8 cellular contexts compared by ENCODE assay signal in the genomic region with DNA sequence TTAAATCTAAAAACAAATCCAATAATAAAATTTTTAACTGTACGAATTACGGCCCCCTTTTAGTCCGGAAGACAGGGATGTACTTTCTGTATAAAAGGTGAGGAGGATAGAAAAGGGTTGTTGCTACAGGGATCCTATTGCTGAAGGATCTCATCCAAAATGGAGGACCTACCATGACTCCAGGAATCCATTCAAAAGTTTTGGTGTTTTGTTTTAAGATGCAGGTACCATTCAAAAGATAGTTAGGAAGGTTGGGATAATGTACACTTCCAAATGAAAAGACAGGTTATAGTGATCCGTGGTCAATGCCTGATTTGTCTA. TPM values are rescaled to one million over a fixed set of nuclear protein-coding genes. Genes with fewer than 3 reads are reported as not detected.
DNase-seq lines count a peak whose midpoint lies in the region; ATAC-seq, FAIRE-seq and TF ChIP-seq lines count a peak whose summit lies in the region.

No MANE protein-coding gene starts in this region.

- H3K4me3 ChIP-seq in keratinocyte (ENCODE audit: control insufficient read depth in 2 of 3, extremely low read depth in 1 of 3, insufficient read depth in 2 of 3, low read depth in 1 of 3, low read length in 3 of 3) (peak overlapping the region; percentile 74 to 96 (median 74)), testis (peak overlapping the region; percentile 80 to 96)

- H3K4me1 ChIP-seq in keratinocyte (ENCODE audit: control insufficient read depth, extremely low read depth, insufficient read depth, low read length) (peaks cover 38% of the 10 kb centered on the region), testis (peaks cover 3% of the 10 kb centered on the region)

- no peaks in the 10 kb centered on the region for H3K9me3 Mint-ChIP-seq in activated CD4-positive, alpha-beta T cell treated with anti-CD3 and anti-CD28 coated beads, Interleukin-2, amount 10 ng/mL, durations not matched to agents 7 days and 5 days
- H3K9me3 Mint-ChIP-seq in activated T-helper 17 cell treated with anti-CD3 and anti-CD28 coated beads, Interleukin-2, amount 50 U/mL, for 72 hours: no peaks in the 10 kb centered on the region

- H3K36me3 Mint-ChIP-seq in activated CD4-positive, alpha-beta T cell treated with anti-CD3 and anti-CD28 coated beads, Interleukin-2, amount 10 ng/mL, durations not matched to agents 7 days and 5 days (ENCODE audit: low read depth): no peaks in the 10 kb centered on the region
- peaks cover 5% of the 10 kb centered on the region for H3K36me3 Mint-ChIP-seq in activated T-helper 17 cell treated with anti-CD3 and anti-CD28 coated beads, Interleukin-2, amount 50 U/mL, for 72 hours (ENCODE audit: low read depth)

- dilution Hi-C loops in keratinocyte (cut with MboI; ENCODE audit: extremely low pct_ligation_motif_present, low sequenced_read_pairs): no loop called here

- H3K27me3 Mint-ChIP-seq in activated CD4-positive, alpha-beta T cell treated with anti-CD3 and anti-CD28 coated beads, Interleukin-2, amount 10 ng/mL, durations not matched to agents 7 days and 5 days: peaks cover 53% of the 10 kb centered on the region
- peaks cover 21% of the 10 kb centered on the region for H3K27me3 Mint-ChIP-seq in activated T-helper 17 cell treated with anti-CD3 and anti-CD28 coated beads, Interleukin-2, amount 50 U/mL, for 72 hours

- H3K27me3 ChIP-seq in keratinocyte (ENCODE audit: control insufficient read depth, extremely low read depth, insufficient read depth, low read length): no peaks in the 10 kb centered on the region
- H3K27me3 ChIP-seq in testis: no peaks in the 10 kb centered on the region

- H3K4me3 Mint-ChIP-seq in activated CD4-positive, alpha-beta T cell treated with anti-CD3 and anti-CD28 coated beads, Interleukin-2, amount 10 ng/mL, durations not matched to agents 7 days and 5 days: peak overlapping the region; percentile 53
- H3K4me3 Mint-ChIP-seq in activated T-helper 17 cell treated with anti-CD3 and anti-CD28 coated beads, Interleukin-2, amount 50 U/mL, for 72 hours: peak overlapping the region; percentile 71

- ATAC-seq in activated T-helper 17 cell treated with anti-CD3 and anti-CD28 coated beads, Interleukin-2, amount 50 U/mL, for 72 hours (replicated peaks): no peak
- ATAC-seq in HG03045 (IDR thresholded peaks at IDR 0.05; ENCODE audit: unreplicated experiment): no peak

- no peaks in the 10 kb centered on the region for H4K20me1 ChIP-seq in keratinocyte (ENCODE audit: control insufficient read depth, extremely low read depth, insufficient read depth, low read length)

- FAIRE-seq in keratinocyte (lab: Jason Lieb, UNC): no peak

- H3K79me2 ChIP-seq in keratinocyte (ENCODE audit: control insufficient read depth, insufficient read depth, low read length): peaks cover 35% of the 10 kb centered on the region

- POLR2A ChIA-PET in activated CD4-positive, alpha-beta T cell treated with anti-CD3 and anti-CD28 coated beads, Interleukin-2, amount 10 ng/mL, durations not matched to agents 7 days and 5 days (lab: Charles Lee): no interaction called here

- H3K9me3 ChIP-seq in keratinocyte (ENCODE audit: control insufficient read depth, low read depth, low read length): no peaks in the 10 kb centered on the region
- H3K9me3 ChIP-seq in testis: no peaks in the 10 kb centered on the region

- no peaks in the 10 kb centered on the region for H3K9me1 ChIP-seq in keratinocyte (ENCODE audit: control insufficient read depth, extremely low read depth, insufficient read depth, low read length)

- H3K27ac ChIP-seq in keratinocyte (ENCODE audit: control insufficient read depth, insufficient read depth, low read length) (peak overlapping the region; percentile 90), testis (peak overlapping the region; percentile 94 to 99)

- no peak for TF ChIP-seq CTCF in keratinocyte (optimal IDR thresholded peaks at IDR 0.05 in 1 of 3, IDR thresholded peaks at IDR 0.05 in 1 of 3, conservative IDR thresholded peaks at IDR 0.05 in 1 of 3; ENCODE audit: extremely low read depth in 1 of 3, insufficient read depth in 2 of 3, low read length in 3 of 3)
- no peak for TF ChIP-seq CTCF in testis (IDR thresholded peaks at IDR 0.05)

- H3K4me1 Mint-ChIP-seq in activated CD4-positive, alpha-beta T cell treated with anti-CD3 and anti-CD28 coated beads, Interleukin-2, amount 10 ng/mL, durations not matched to agents 7 days and 5 days: peaks cover 11% of the 10 kb centered on the region
- peaks cover 7% of the 10 kb centered on the region for H3K4me1 Mint-ChIP-seq in activated T-helper 17 cell treated with anti-CD3 and anti-CD28 coated beads, Interleukin-2, amount 50 U/mL, for 72 hours

- CTCF ChIA-PET in activated CD4-positive, alpha-beta T cell treated with anti-CD3 and anti-CD28 coated beads, Interleukin-2, amount 10 ng/mL, durations not matched to agents 7 days and 5 days (lab: Charles Lee): interaction anchor here (0.5 kb wide), 1 partner anchor 109 kb away, joined by 5 read pairs; no protein-coding TSS in a partner anchor

- H3K27ac Mint-ChIP-seq in activated CD4-positive, alpha-beta T cell treated with anti-CD3 and anti-CD28 coated beads, Interleukin-2, amount 10 ng/mL, durations not matched to agents 7 days and 5 days: no peak overlapping the region
- H3K27ac Mint-ChIP-seq in activated T-helper 17 cell treated with anti-CD3 and anti-CD28 coated beads, Interleukin-2, amount 50 U/mL, for 72 hours: no peak overlapping the region

- intact Hi-C loops in testis (cut with DNase I; ENCODE audit: low total_unique reads): loop anchor here (10.0 kb wide), 1 partner anchor 121 kb away; the partner anchor contains the start of gene SRP9

- H3K36me3 ChIP-seq in keratinocyte (ENCODE audit: control insufficient read depth in 2 of 2, extremely low read depth in 1 of 2, insufficient read depth in 2 of 2, low read length in 2 of 2): no peaks in the 10 kb centered on the region
- H3K36me3 ChIP-seq in testis (ENCODE audit: low read depth, missing control alignments): no peaks in the 10 kb centered on the region

- peak overlapping the region; percentile 1 for H2AFZ ChIP-seq in keratinocyte (ENCODE audit: control insufficient read depth, low read length)

- no peak for DNase-seq in activated CD4-positive, alpha-beta T cell treated with anti-CD3 and anti-CD28 coated beads, Interleukin-2, amount 10 ng/mL, durations not matched to agents 7 days and 5 days
- no peak for DNase-seq in activated CD4-positive, alpha-beta T cell treated with anti-CD3 and anti-CD28 coated beads for 1 hour
- no peak for DNase-seq in keratinocyte (ENCODE audit: low read depth, low spot score)
- DNase-seq in testis: no peak
- DNase-seq in HPDE6-E6E7 (ENCODE audit: extremely low spot score): no peak
- no peak for DNase-seq in stimulated activated CD4-positive, alpha-beta T cell treated with anti-CD3 and anti-CD28 coated beads, Interleukin-4, amount 100 ng/mL, for 4 hours

- H3K9ac ChIP-seq in keratinocyte (ENCODE audit: control insufficient read depth, extremely low read depth, insufficient read depth, low read length): peak overlapping the region; percentile 91

- 35 to 58% methylated on average over 4 of the region's 4 CpGs for WGBS in testis, 2 donors

- no peak for TF ChIP-seq POLR2A in testis (IDR thresholded peaks at IDR 0.05)

- H3K4me2 ChIP-seq in keratinocyte (ENCODE audit: control insufficient read depth, extremely low read depth, insufficient read depth, low read depth, low read length): peak overlapping the region; percentile 89

RNA-seq across cellular contexts. Expression of gene ENAH, which starts 1.3 kb away (rescaled TPM):
- total RNA-seq in activated CD4-positive, alpha-beta T cell treated with anti-CD3 and anti-CD28 coated beads, Interleukin-2, amount 10 ng/mL, durations not matched to agents 7 days and 5 days: not detected
- total RNA-seq in activated T-helper 17 cell treated with anti-CD3 and anti-CD28 coated beads, Interleukin-2, amount 50 U/mL, for 72 hours: under 1 TPM in 1 of 2 donors, not detected in 1; 0.08 TPM
- polyA plus RNA-seq in keratinocyte (50.2 to 63.8 TPM (median 61.0 TPM) in 3 replicates), testis (ENCODE audit: insufficient read depth, low read depth, low replicate concordance) (84.3 TPM)
- polyA plus RNA-seq in keratinocyte (2011; ENCODE audit: low read depth): 65.7 TPM
- polyA plus RNA-seq in keratinocyte (2011; cell fraction: cytosol; rRNA removed): 69.5 and 113 TPM in 2 replicates
- 63.6 and 76.8 TPM in 2 replicates for polyA plus RNA-seq in keratinocyte (2011; cell fraction: nucleus; rRNA removed)
- 33.5 and 59.5 TPM in 2 replicates for polyA plus RNA-seq in keratinocyte (2012; ENCODE audit: low replicate concordance)
- polyA minus RNA-seq in keratinocyte: 25.2 to 127 TPM (median 102 TPM) in 3 replicates
- polyA minus RNA-seq in keratinocyte (2011; cell fraction: cytosol; rRNA and poly(A)+ RNA removed): 50.5 TPM
- polyA minus RNA-seq in keratinocyte (2011; cell fraction: nucleus; rRNA and poly(A)+ RNA removed): 26.5 and 63.1 TPM in 2 replicates
- total RNA-seq in testis: 100 to 1,000 TPM; 122 to 132 TPM

Comparison
In these comparisons a context has a peak if more than half of its experiments do, and no peak if none do; other contexts are left out.
1. RNA of gene ENAH, which starts 1.3 kb away (total RNA-seq): 122 to 132 TPM in testis; 0.08 TPM in activated T-helper 17 cell treated with anti-CD3 and anti-CD28 coated beads, Interleukin-2, amount 50 U/mL, for 72 hours and not detected in activated CD4-positive, alpha-beta T cell treated with anti-CD3 and anti-CD28 coated beads, Interleukin-2, amount 10 ng/mL, durations not matched to agents 7 days and 5 days; every median in the first group is over 100 times any median in the second.